ENCODE assay signal across 34 cellular contexts in genomic region chr3:146655333-146655996, GRCh38. TPM values are rescaled to one million over a fixed set of nuclear protein-coding genes. Genes with fewer than 3 reads are reported as not detected.
DNase-seq lines count a peak whose midpoint lies in the region; ATAC-seq, FAIRE-seq and TF ChIP-seq lines count a peak whose summit lies in the region.
"Had no signal": no experiment of that assay in that cellular context is flagged by ENCODE, and none has a peak within 500 bp of the region (broad histone marks: within the 10 kb centered on the region; RNA-seq: fewer than 3 reads in every experiment).

No MANE protein-coding gene starts in this region.

- CTCF ChIA-PET in HCT116 (lab: Charles Lee) (no interaction called here), endothelial cell of umbilical vein (lab: Charles Lee) (no interaction called here)

- peak overlapping the region; percentile 22 for H2AFZ ChIP-seq in HCT116 (ENCODE audit: low read depth, low read length, poor library complexity, severe bottlenecking)
- no peak overlapping the region for H2AFZ ChIP-seq in endothelial cell of umbilical vein (ENCODE audit: low read depth, low read length)
- H2AFZ ChIP-seq in osteoblast (ENCODE audit: low read length): peak overlapping the region; percentile 7

- H3K27me3 ChIP-seq in HCT116 (ENCODE audit: insufficient read depth, low read length) (no peaks in the 10 kb centered on the region), endothelial cell of umbilical vein (ENCODE audit: control insufficient read depth in 2 of 2, insufficient read depth in 2 of 2, low read length in 2 of 2) (no peaks in the 10 kb centered on the region), osteoblast (ENCODE audit: insufficient read depth, low read length) (no peaks in the 10 kb centered on the region), prostate gland (replicated peaks; ENCODE audit: insufficient read depth) (no peaks in the 10 kb centered on the region)
- H3K27me3 ChIP-seq: esophagus squamous epithelium, MG63, upper lobe of right lung had no signal

- BruUV-seq in HCT116 (replicated peaks; lab: Mats Ljungman, UMichigan): no TSS peak
- BruUV-seq in endothelial cell of umbilical vein (replicated peaks; lab: Mats Ljungman, UMichigan): no TSS peak

- no peaks in the 10 kb centered on the region for H3K9me2 ChIP-seq in HCT116 (ENCODE audit: insufficient read depth)

- FAIRE-seq in endothelial cell of umbilical vein (lab: Jason Lieb, UNC): peak; percentile 33
- FAIRE-seq: GM19239 had no signal

- H3K9ac ChIP-seq in HCT116 (ENCODE audit: low read length): no peak overlapping the region
- H3K9ac ChIP-seq in endothelial cell of umbilical vein (replicated peaks; ENCODE audit: extremely low read depth, insufficient read depth, low read length): no peak overlapping the region

- RAD21 ChIA-PET in HCT116 (lab: Charles Lee; ENCODE audit: low non-redundant PET in 1 of 2, low total read pairs in 2 of 2, uncharacterized antibody in 2 of 2, unreplicated experiment in 2 of 2): no interaction called here

- no peak for TF ChIP-seq POLR2A in HCT116 (IDR thresholded peaks at IDR 0.05; ENCODE audit: borderline replicate concordance, extremely low read depth, insufficient read depth, insufficient read length)
- TF ChIP-seq POLR2A in endothelial cell of umbilical vein (IDR thresholded peaks at IDR 0.05; ENCODE audit: low read depth, low read length): no peak
- TF ChIP-seq POLR2A in prostate gland (IDR thresholded peaks at IDR 0.05): no peak

- H3K4me3 ChIP-seq in HCT116 (replicated peaks in 1 of 2; ENCODE audit: low read depth in 1 of 2, low read length in 2 of 2) (no peak overlapping the region), endothelial cell of umbilical vein (replicated peaks in 1 of 3; ENCODE audit: insufficient read depth in 1 of 3, low read depth in 1 of 3, low read length in 3 of 3) (no peak overlapping the region), osteoblast (ENCODE audit: insufficient read depth, low read length) (no peak overlapping the region), prostate gland (no peak overlapping the region)
- H3K4me3 ChIP-seq: esophagus squamous epithelium, HAP-1, MG63, upper lobe of right lung had no signal

- ATAC-seq in HCT116 (no peak), HG03469 (IDR thresholded peaks at IDR 0.05; ENCODE audit: unreplicated experiment) (no peak)
- ATAC-seq: activated CD8-positive, alpha-beta T cell treated with anti-CD3 and anti-CD28 coated beads for 36 hours; activated naive CD4-positive, alpha-beta T cell treated with anti-CD3 and anti-CD28 coated beads, Interleukin-2, amount 50 U/mL, for 72 hours; left colon; stimulated activated memory B cell treated with anti-CD40 and anti-IgM and Interleukin-4, amounts not matched to agents 10 μg/mL and 1 μg/mL and 100 μg/mL, for 72 hours; upper lobe of right lung had no signal

- H3K79me2 ChIP-seq in HCT116 (ENCODE audit: insufficient read depth, low read length) (no peaks in the 10 kb centered on the region), endothelial cell of umbilical vein (ENCODE audit: control insufficient read depth, insufficient read depth, low read length) (no peaks in the 10 kb centered on the region), osteoblast (ENCODE audit: insufficient read depth, low read length) (no peaks in the 10 kb centered on the region)

- intact Hi-C loops in HCT116 (cut with micrococcal nuclease): no loop called here
- intact Hi-C loops in endothelial cell of umbilical vein (cut with micrococcal nuclease): no loop called here
- intact Hi-C loops in prostate gland (cut with DNase I): no loop called here

- H3K4me2 ChIP-seq in HCT116 (ENCODE audit: low read length) (no peak overlapping the region), endothelial cell of umbilical vein (ENCODE audit: insufficient read depth, low read length) (no peak overlapping the region), osteoblast (ENCODE audit: insufficient read depth, low read length) (no peak overlapping the region)

- H3K4me1 ChIP-seq in HCT116 (ENCODE audit: control insufficient read depth in 1 of 2, insufficient read depth in 2 of 2, low read length in 2 of 2): no peaks in the 10 kb centered on the region
- H3K4me1 ChIP-seq in endothelial cell of umbilical vein (ENCODE audit: control insufficient read depth, extremely low read depth, insufficient read depth, low read length): no peaks in the 10 kb centered on the region
- H3K4me1 ChIP-seq in osteoblast (ENCODE audit: insufficient read depth, low read length): no peaks in the 10 kb centered on the region
- no peaks in the 10 kb centered on the region for H3K4me1 ChIP-seq in prostate gland (replicated peaks)
- H3K4me1 ChIP-seq: esophagus squamous epithelium, HAP-1, upper lobe of right lung had no signal

- TF ChIP-seq CTCF in HCT116 (IDR thresholded peaks at IDR 0.05 in 2 of 3, conservative IDR thresholded peaks at IDR 0.05 in 1 of 3; ENCODE audit: borderline replicate concordance in 1 of 3, insufficient read depth in 1 of 3, low read depth in 2 of 3, low read length in 2 of 3) (no peak), endothelial cell of umbilical vein (IDR thresholded peaks at IDR 0.05; ENCODE audit: extremely low read depth in 1 of 2, insufficient read depth in 1 of 2, low read depth in 1 of 2, low read length in 2 of 2) (no peak), osteoblast (IDR thresholded peaks at IDR 0.05; ENCODE audit: extremely low read depth, low read depth, low read length) (no peak), prostate gland (IDR thresholded peaks at IDR 0.05) (no peak)

- POLR2A ChIA-PET in HCT116 (lab: Charles Lee): no interaction called here
- POLR2A ChIA-PET in endothelial cell of umbilical vein (lab: Charles Lee): no interaction called here

- TF ChIP-seq RAD21 in HCT116 (IDR thresholded peaks at IDR 0.05; ENCODE audit: low read depth): no peak

- dilution Hi-C loops in endothelial cell of umbilical vein (cut with MboI; ENCODE audit: extremely low pct_ligation_motif_present, low sequenced_read_pairs): no loop called here

- no peaks in the 10 kb centered on the region for H3K9me1 ChIP-seq in endothelial cell of umbilical vein (replicated peaks; ENCODE audit: control insufficient read depth, extremely low read depth, insufficient read depth, low read length)

- 12% methylated on average over 3 of the region's 3 CpGs for WGBS in prostate gland

- no peaks in the 10 kb centered on the region for H3K36me3 ChIP-seq in HCT116 (ENCODE audit: control insufficient read depth in 1 of 2, insufficient read depth in 2 of 2, low read length in 2 of 2)
- H3K36me3 ChIP-seq in endothelial cell of umbilical vein (ENCODE audit: control insufficient read depth in 2 of 2, extremely low read depth in 1 of 2, insufficient read depth in 2 of 2, low read length in 2 of 2): no peaks in the 10 kb centered on the region
- no peaks in the 10 kb centered on the region for H3K36me3 ChIP-seq in osteoblast (ENCODE audit: insufficient read depth, low read length)
- no peaks in the 10 kb centered on the region for H3K36me3 ChIP-seq in prostate gland
- H3K36me3 ChIP-seq: esophagus squamous epithelium, HAP-1, MG63, upper lobe of right lung had no signal

- no peaks in the 10 kb centered on the region for H3K9me3 ChIP-seq in HCT116 (ENCODE audit: control insufficient read depth in 1 of 2, insufficient read depth in 1 of 2, low read depth in 1 of 2, low read length in 2 of 2)
- no peaks in the 10 kb centered on the region for H3K9me3 ChIP-seq in endothelial cell of umbilical vein (replicated peaks; ENCODE audit: control insufficient read depth, insufficient read depth, low read length)
- no peaks in the 10 kb centered on the region for H3K9me3 ChIP-seq in osteoblast (ENCODE audit: low read depth, low read length)
- H3K9me3 ChIP-seq in prostate gland: no peaks in the 10 kb centered on the region
- H3K9me3 ChIP-seq: HAP-1, MG63, upper lobe of right lung had no signal

- H4K20me1 ChIP-seq in HCT116 (ENCODE audit: insufficient read depth): no peaks in the 10 kb centered on the region
- no peaks in the 10 kb centered on the region for H4K20me1 ChIP-seq in endothelial cell of umbilical vein (replicated peaks; ENCODE audit: control insufficient read depth, extremely low read depth, insufficient read depth, low read length)
- H4K20me1 ChIP-seq in osteoblast (ENCODE audit: insufficient read depth, low read length): no peaks in the 10 kb centered on the region

- DNase-seq in HCT116 (ENCODE audit: low read depth, low spot score) (no peak), SHP77 treated with DMSO at 0.1 percent for 48 hours (lab: John Stamatoyannopoulos, UW) (peak; percentile 35), endothelial cell of umbilical vein (ENCODE audit: low read depth, low spot score) (peak; percentile 9), osteoblast (ENCODE audit: insufficient read length, low spot score, missing footprints) (no peak), prostate gland (ENCODE audit: low spot score) (no peak), NCI-H1048 (lab: John Stamatoyannopoulos, UW) (no peak), hepatic stellate cell (ENCODE audit: low spot score) (no peak)
- DNase-seq: activated CD4-positive, CD25-positive, alpha-beta regulatory T cell treated with anti-CD3 and anti-CD28 coated beads, Interleukin-2, amount 50 U/mL, for 72 hours; activated CD8-positive, alpha-beta T cell treated with anti-CD3 and anti-CD28 coated beads for 36 hours; anterior cingulate cortex; endodermal cell; esophagus squamous epithelium; foreskin melanocyte; hippocampal formation; left colon; MG63; naive B cell; NCI-H1417 treated with DMSO at 0.1 percent for 48 hours; NCI-H524; stimulated activated CD4-positive, alpha-beta T cell treated with anti-CD3 and anti-CD28 coated beads, Interleukin-4, amount 100 ng/mL, for 4 hours; substantia nigra; upper lobe of right lung had no signal

- H3K27ac ChIP-seq in HCT116 (ENCODE audit: low read depth, low read length) (no peak overlapping the region), endothelial cell of umbilical vein (ENCODE audit: insufficient read depth, low read depth, low read length) (no peak overlapping the region), osteoblast (ENCODE audit: low read depth, low read length) (no peak overlapping the region), prostate gland (no peak overlapping the region)
- H3K27ac ChIP-seq: esophagus squamous epithelium, upper lobe of right lung had no signal

TF ChIP-seq in endothelial cell of umbilical vein, 7 proteins besides CTCF, POLR2A, EP300 and RAD21 (continues in another document):
- no peak for TF ChIP-seq GATA2 (IDR thresholded peaks at IDR 0.05; ENCODE audit: insufficient read depth, insufficient read length, low read depth, low read length)

RNA-seq across cellular contexts. Expression of gene PLSCR5, which starts 50.3 kb away (rescaled TPM):
- total RNA-seq in HCT116 (2021; ENCODE audit: unreplicated experiment) (not detected), endothelial cell of umbilical vein (not detected in 2 replicates), osteoblast (not detected in 2 replicates), prostate gland (not detected)
- polyA plus RNA-seq in HCT116 (2012): 0.08 TPM in 1 of 2 replicates, not detected in the other
- not detected in 2 replicates for polyA plus RNA-seq in endothelial cell of umbilical vein
- not detected in 2 replicates for polyA plus RNA-seq in endothelial cell of umbilical vein (2011; cell fraction: cytosol; rRNA removed)
- not detected in 2 replicates for polyA plus RNA-seq in endothelial cell of umbilical vein (2011; cell fraction: nucleus; rRNA removed)
- not detected in 2 replicates for polyA plus RNA-seq in endothelial cell of umbilical vein (2012)
- polyA minus RNA-seq in endothelial cell of umbilical vein: not detected in 2 replicates
- not detected for polyA minus RNA-seq in endothelial cell of umbilical vein (2011; cell fraction: cytosol; rRNA and poly(A)+ RNA removed)
- not detected in 2 replicates for polyA minus RNA-seq in endothelial cell of umbilical vein (2011; cell fraction: nucleus; rRNA and poly(A)+ RNA removed)
- total RNA-seq: activated CD8-positive, alpha-beta T cell treated with anti-CD3 and anti-CD28 coated beads for 36 hours; activated naive CD4-positive, alpha-beta T cell treated with anti-CD3 and anti-CD28 coated beads, Interleukin-2, amount 50 U/mL, for 72 hours; activated T-helper 2 cell treated with anti-CD3 and anti-CD28 coated beads, Interferon-gamma antibody, Interleukin-2, Interleukin-4, amounts not matched to agents 10 μg/mL and 5 μg/mL and 100 μg/mL, durations not matched to agents 14 hours and 24 hours and 36 hours; cardiac septum; endodermal cell; esophagus squamous epithelium; left colon; mesenteric fat pad; omental fat pad; SK-MEL-5; T-helper 1 cell treated with Interleukin-12 subunit alpha and Interleukin-12 subunit beta and Interleukin-4 antibody, amounts not matched to agents 30 ng/mL and 1 ng/mL, for 36 hours; upper lobe of right lung had no signal
- polyA plus RNA-seq: BJ had no signal

Comparison
In these comparisons a context has a peak if more than half of its experiments do, and no peak if none do; other contexts are left out.
1. DNase-seq: peak in SHP77 treated with DMSO at 0.1 percent for 48 hours (single experiment) and endothelial cell of umbilical vein (single experiment); none in HCT116 (single experiment), osteoblast (single experiment), prostate gland (single experiment), NCI-H1048 (single experiment) and hepatic stellate cell (single experiment).